ENCODE assay signal across 21 cellular contexts in genomic region chr17:17171186-17171585, GRCh38. TPM values are rescaled to one million over a fixed set of nuclear protein-coding genes. Genes with fewer than 3 reads are reported as not detected.
DNase-seq lines count a peak whose midpoint lies in the region; ATAC-seq and TF ChIP-seq lines count a peak whose summit lies in the region.
"Had no signal": no experiment of that assay in that cellular context is flagged by ENCODE, and none has a peak within 500 bp of the region (broad histone marks: within the 10 kb centered on the region; RNA-seq: fewer than 3 reads in every experiment).

No MANE protein-coding gene starts in this region.

- CTCF ChIA-PET in activated naive CD4-positive, alpha-beta T cell treated with anti-CD3 and anti-CD28 coated beads for 36 hours (lab: Charles Lee): interaction anchor here (1.0 kb wide), 1 partner anchor 10 kb away, joined by 3 read pairs; no protein-coding TSS in a partner anchor

- H3K27ac ChIP-seq in endodermal cell (ENCODE audit: low read depth, low read length) (no peak overlapping the region), prostate gland (peak overlapping the region; percentile 6 to 24), sigmoid colon (no peak overlapping the region)
- H3K27ac ChIP-seq: gastroesophageal sphincter, SJCRH30 had no signal

- TF ChIP-seq CTCF in HFFc6 (IDR thresholded peaks at IDR 0.05) (no peak), endodermal cell (conservative IDR thresholded peaks at IDR 0.05) (no peak), prostate gland (IDR thresholded peaks at IDR 0.05) (no peak), sigmoid colon (IDR thresholded peaks at IDR 0.05) (no peak)

- no peak overlapping the region for H3K9ac ChIP-seq in endodermal cell (ENCODE audit: extremely low read depth, low read length, poor library complexity, severe bottlenecking)

- H3K27me3 ChIP-seq in endodermal cell (ENCODE audit: control insufficient read depth, insufficient read depth, low read length, poor library complexity, severe bottlenecking) (no peaks in the 10 kb centered on the region), prostate gland (replicated peaks; ENCODE audit: insufficient read depth) (no peaks in the 10 kb centered on the region), sigmoid colon (no peaks in the 10 kb centered on the region)
- H3K27me3 ChIP-seq: gastroesophageal sphincter, SJCRH30 had no signal

- ATAC-seq in GM18519 (IDR thresholded peaks at IDR 0.05; ENCODE audit: low FRiP score, unreplicated experiment): no peak
- ATAC-seq: gastroesophageal sphincter, HCT116 had no signal

- H3K27ac Mint-ChIP-seq in activated naive CD4-positive, alpha-beta T cell treated with anti-CD3 and anti-CD28 coated beads for 36 hours: peak overlapping the region; percentile 16
- H3K27ac Mint-ChIP-seq in HFFc6 (peak overlapping the region; percentile 2; the same call in 1 of the 2 replicates), endodermal cell (peak overlapping the region; percentile 55)

- H3K4me3 Mint-ChIP-seq in activated naive CD4-positive, alpha-beta T cell treated with anti-CD3 and anti-CD28 coated beads for 36 hours: no peak overlapping the region
- no peak overlapping the region for H3K4me3 Mint-ChIP-seq in HFFc6
- no peak overlapping the region for H3K4me3 Mint-ChIP-seq in endodermal cell
- H3K4me3 Mint-ChIP-seq: naive B cell had no signal

- H3K4me3 ChIP-seq in endodermal cell (ENCODE audit: low read length): no peak overlapping the region
- H3K4me3 ChIP-seq in prostate gland: no peak overlapping the region
- no peak overlapping the region for H3K4me3 ChIP-seq in sigmoid colon
- H3K4me3 ChIP-seq: gastroesophageal sphincter, SJCRH30 had no signal

- TF ChIP-seq EP300 in sigmoid colon (IDR thresholded peaks at IDR 0.05): no peak

- H3K36me3 Mint-ChIP-seq in activated naive CD4-positive, alpha-beta T cell treated with anti-CD3 and anti-CD28 coated beads for 36 hours (ENCODE audit: low read depth): peaks cover 9% of the 10 kb centered on the region
- H3K36me3 Mint-ChIP-seq in HFFc6 (ENCODE audit: low read depth) (peaks cover 8% of the 10 kb centered on the region), endodermal cell (ENCODE audit: low read depth) (peaks cover 49% of the 10 kb centered on the region)

- H3K9me3 ChIP-seq in endodermal cell (ENCODE audit: control insufficient read depth, low read length) (no peaks in the 10 kb centered on the region), prostate gland (no peaks in the 10 kb centered on the region), sigmoid colon (no peaks in the 10 kb centered on the region)
- H3K9me3 ChIP-seq: Caco-2, gastroesophageal sphincter, SJCRH30 had no signal

- H3K4me1 Mint-ChIP-seq in activated naive CD4-positive, alpha-beta T cell treated with anti-CD3 and anti-CD28 coated beads for 36 hours (ENCODE audit: low read depth): peaks cover 44% of the 10 kb centered on the region
- no peaks in the 10 kb centered on the region for H3K4me1 Mint-ChIP-seq in HFFc6 (ENCODE audit: low read depth)
- H3K4me1 Mint-ChIP-seq in endodermal cell: peaks cover 5% of the 10 kb centered on the region

- TF ChIP-seq POLR2A in prostate gland (IDR thresholded peaks at IDR 0.05): no peak
- TF ChIP-seq POLR2A in sigmoid colon (IDR thresholded peaks at IDR 0.05): no peak

- H3K4me1 ChIP-seq in endodermal cell (ENCODE audit: control insufficient read depth, insufficient read depth, low read length) (peaks cover 11% of the 10 kb centered on the region), prostate gland (replicated peaks) (no peaks in the 10 kb centered on the region), sigmoid colon (no peaks in the 10 kb centered on the region)
- H3K4me1 ChIP-seq: Caco-2, SJCRH30 had no signal

- no peak for DNase-seq in activated naive CD4-positive, alpha-beta T cell treated with anti-CD3 and anti-CD28 coated beads for 36 hours
- no peak for DNase-seq in activated naive CD4-positive, alpha-beta T cell treated with anti-CD3 and anti-CD28 coated beads, Interleukin-2, amount 50 U/mL, for 16 hours
- DNase-seq in HFFc6 (no peak), endodermal cell (no peak), prostate gland (ENCODE audit: low spot score) (no peak), sigmoid colon (no peak), DMS153 (lab: John Stamatoyannopoulos, UW) (no peak)
- DNase-seq: ACHN; activated CD4-positive, alpha-beta T cell treated with anti-CD3 and anti-CD28 coated beads, Interleukin-2, amount 50 U/mL, for 48 hours; Caco-2; erythroblast; Karpas-422; naive B cell; NCI-H1092 treated with DMSO at 0.1 percent for 48 hours; NCI-H2107; NCI-H524 treated with DMSO at 0.1 percent for 48 hours; SJCRH30; stimulated activated CD4-positive, alpha-beta T cell treated with anti-CD3 and anti-CD28 coated beads, Interleukin-15, amount 100 ng/mL, for 24 hours had no signal

- H3K27me3 Mint-ChIP-seq in activated naive CD4-positive, alpha-beta T cell treated with anti-CD3 and anti-CD28 coated beads for 36 hours (ENCODE audit: low read depth): no peaks in the 10 kb centered on the region
- H3K27me3 Mint-ChIP-seq in HFFc6 (ENCODE audit: insufficient read depth): peaks cover 10% of the 10 kb centered on the region
- no peaks in the 10 kb centered on the region for H3K27me3 Mint-ChIP-seq in endodermal cell (ENCODE audit: insufficient read depth)
- H3K27me3 Mint-ChIP-seq: naive B cell had no signal

- intact Hi-C loops in activated naive CD4-positive, alpha-beta T cell treated with anti-CD3 and anti-CD28 coated beads for 36 hours (cut with micrococcal nuclease): loop anchor here (10.0 kb wide), 1 partner anchor 684 kb away; no protein-coding TSS in a partner anchor
- intact Hi-C loops in prostate gland (cut with DNase I): no loop called here
- intact Hi-C loops in sigmoid colon (cut with DNase I): no loop called here

- H3K36me3 ChIP-seq in endodermal cell (ENCODE audit: control insufficient read depth, insufficient read depth, low read length) (peaks cover 39% of the 10 kb centered on the region), prostate gland (peaks cover 12 to 18% of the 10 kb centered on the region in 2 donors), sigmoid colon (peaks cover 39 to 86% (median 54%) of the 10 kb centered on the region in 4 donors)

- WGBS in endodermal cell (ENCODE audit: insufficient coverage in 1 of 2, insufficient read length in 1 of 2), 2 experiments: 97 to 100% methylated on average over 6 to 7 of the region's 7 CpGs
- WGBS in prostate gland: 75% methylated on average over 7 of the region's 7 CpGs
- 86 to 90% methylated on average over 7 of the region's 7 CpGs for WGBS in sigmoid colon, 2 donors

- no peaks in the 10 kb centered on the region for H3K9me3 Mint-ChIP-seq in activated naive CD4-positive, alpha-beta T cell treated with anti-CD3 and anti-CD28 coated beads for 36 hours
- no peaks in the 10 kb centered on the region for H3K9me3 Mint-ChIP-seq in HFFc6
- no peaks in the 10 kb centered on the region for H3K9me3 Mint-ChIP-seq in endodermal cell
- H3K9me3 Mint-ChIP-seq: naive B cell had no signal

RNA-seq across cellular contexts. Expression of gene PLD6, which starts 34.9 kb away (rescaled TPM):
- total RNA-seq in activated naive CD4-positive, alpha-beta T cell treated with anti-CD3 and anti-CD28 coated beads for 36 hours: 1 to 10 TPM; 5.3 to 5.4 TPM
- 1 to 10 TPM; 1.7 to 3.6 (median 2.3) TPM for total RNA-seq in HFFc6 (2021; fragmentation: NEBNext Ultra II Directional; extraction: Animal tissue kit (Norgen Biotek cat#: 25700))
- total RNA-seq in endodermal cell (1 to 10 TPM in 1 of 2 donors, under 1 TPM in 1; 0.42 to 1.5 TPM), prostate gland (10 to 100 TPM in 1 of 2 donors, 1 to 10 TPM in 1; 9.5 to 26.4 TPM), sigmoid colon (10 to 100 TPM in 2 of 4 donors, 1 to 10 TPM in 2; 7.7 to 15.3 (median 10.2) TPM)
- polyA plus RNA-seq in endodermal cell (2013, experiment 1 of 2): 1.6 TPM
- 1.5 TPM for polyA plus RNA-seq in endodermal cell (2013, experiment 2 of 2)
- 1 to 10 TPM in 2 of 3 donors, not detected in 1; 1.2 to 2.8 TPM for polyA plus RNA-seq in sigmoid colon

Comparison
In these comparisons a context has a peak if more than half of its experiments do, and no peak if none do; other contexts are left out.
1. H3K27ac Mint-ChIP-seq: peak in every context shown above with its lines; median percentile 55 in endodermal cell; 16 in activated naive CD4-positive, alpha-beta T cell treated with anti-CD3 and anti-CD28 coated beads for 36 hours; 2 in HFFc6.
2. H3K27ac ChIP-seq: peak in prostate gland (2 of 2); none in endodermal cell (single experiment) and sigmoid colon (0 of 4).